1 cellular context compared by ENCODE assay signal in the genomic region with DNA sequence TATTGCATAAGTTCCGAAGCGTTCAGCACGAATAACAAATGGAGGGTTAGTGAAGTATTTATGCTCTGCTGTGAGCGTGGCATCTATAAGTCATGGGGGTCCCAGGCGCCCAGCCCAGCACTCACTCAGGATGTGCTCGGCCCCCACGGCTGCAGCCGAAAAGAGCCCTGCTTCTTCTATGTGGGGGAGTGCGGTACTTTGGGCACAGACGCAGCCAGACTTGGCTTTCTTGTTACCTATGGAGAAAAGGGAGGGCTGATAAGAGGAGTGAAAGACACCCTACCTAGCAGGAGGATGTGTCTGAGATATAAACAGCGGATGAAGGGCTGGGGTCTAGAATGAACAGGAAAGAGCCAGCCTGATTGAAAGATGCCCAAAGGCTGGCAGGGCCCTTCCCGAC.
TF ChIP-seq lines count a peak whose summit lies in the region.

No MANE protein-coding gene starts in this region.

TF ChIP-seq in HepG2, 621 proteins besides CTCF, POLR2A, EP300 and RAD21:
- TF ChIP-seq FOXJ3 (CRISPR knock-in tag; IDR thresholded peaks at IDR 0.05; ENCODE audit: borderline replicate concordance) (no peak), ZNF12 (CRISPR knock-in tag; IDR thresholded peaks at IDR 0.05) (no peak), SALL1 (CRISPR knock-in tag; IDR thresholded peaks at IDR 0.05) (no peak), MAF1 (CRISPR knock-in tag; IDR thresholded peaks at IDR 0.05; ENCODE audit: borderline replicate concordance) (no peak), KDM5B (CRISPR knock-in tag; IDR thresholded peaks at IDR 0.05; ENCODE audit: borderline replicate concordance) (no peak)
